21 cellular contexts compared by ENCODE assay signal in the genomic region with DNA sequence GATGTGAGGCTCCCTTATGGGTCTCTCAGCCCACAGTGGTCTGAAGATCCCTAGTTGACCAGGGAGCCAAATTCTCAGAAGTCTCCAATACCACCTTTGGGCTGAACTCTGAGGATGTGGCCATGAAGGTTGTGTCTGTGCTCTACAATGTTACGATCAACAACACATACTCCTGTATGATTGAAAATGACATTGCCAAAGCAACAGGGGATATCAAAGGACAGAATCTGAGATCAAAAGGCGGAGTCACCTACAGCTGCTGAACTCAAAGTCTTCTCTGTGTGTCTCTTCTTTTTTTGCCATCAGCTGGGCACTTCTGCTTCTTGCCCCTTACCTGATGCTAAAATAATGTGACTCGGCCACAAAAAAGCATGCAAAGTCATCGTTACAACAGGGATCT. TPM values are rescaled to one million over a fixed set of nuclear protein-coding genes. Genes with fewer than 3 reads are reported as not detected.
"Had no signal": no experiment of that assay in that cellular context is flagged by ENCODE, and none has a peak within 500 bp of the region (broad histone marks: within the 10 kb centered on the region; RNA-seq: fewer than 3 reads in every experiment).

No MANE protein-coding gene starts in this region.

- H3K36me3 Mint-ChIP-seq: activated naive CD4-positive, alpha-beta T cell treated with anti-CD3 and anti-CD28 coated beads, Interleukin-2, amount 50 U/mL, for 72 hours had no signal

- H3K4me3 ChIP-seq: K562 had no signal

- H3K4me1 Mint-ChIP-seq: activated B cell treated with CpG ODN at 0.5 μM for 24 hours had no signal

- FAIRE-seq: colon, K562, TTC549 had no signal

- H3K9me3 Mint-ChIP-seq: activated B cell treated with CpG ODN at 0.5 μM for 24 hours; activated naive CD4-positive, alpha-beta T cell treated with anti-CD3 and anti-CD28 coated beads, Interleukin-2, amount 50 U/mL, for 72 hours had no signal

- ATAC-seq: K562 had no signal

- H3K27ac Mint-ChIP-seq: activated B cell treated with CpG ODN at 0.5 μM for 24 hours; activated naive CD4-positive, alpha-beta T cell treated with anti-CD3 and anti-CD28 coated beads, Interleukin-2, amount 50 U/mL, for 72 hours had no signal

- H3K4me3 Mint-ChIP-seq: activated B cell treated with CpG ODN at 0.5 μM for 24 hours had no signal

- DNase-seq: activated B cell treated with CpG ODN at 0.5 μM for 24 hours; activated CD4-positive, alpha-beta T cell treated with anti-CD3 and anti-CD28 coated beads, Interleukin-2, amount 50 U/mL, for 48 hours; activated CD8-positive, alpha-beta memory T cell treated with anti-CD3 and anti-CD28 coated beads, Interleukin-2, amount 50 U/mL, for 48 hours; activated effector memory CD4-positive, alpha-beta T cell treated with Interleukin-2 at 50 U/mL for 16 hours; activated naive CD4-positive, alpha-beta T cell treated with Interleukin-2 at 50 U/mL for 16 hours; activated T-cell treated with anti-CD3 and anti-CD28 coated beads, Interleukin-2, amount 50 U/mL, for 1 hour; cerebellar nuclear complex; Karpas-422; MM.1S; NCI-H1105 treated with DMSO at 0.1 percent for 48 hours; NCI-H146; NCI-H187 treated with DMSO at 0.1 percent for 48 hours; NCI-H2081 treated with DMSO at 0.1 percent for 48 hours; NCI-H446; NCI-H524; SIG-M5; T1000 had no signal

RNA-seq across cellular contexts. Expression of gene VSX1, which starts 17.6 kb away (rescaled TPM):
- total RNA-seq: activated B cell treated with CpG ODN at 0.5 μM for 24 hours; activated naive CD4-positive, alpha-beta T cell treated with anti-CD3 and anti-CD28 coated beads, Interleukin-2, amount 50 U/mL, for 72 hours; K562 had no signal
- polyA plus RNA-seq: K562 had no signal
